Comparison of ENCODE assay signal across 1 cellular context in the genomic region with DNA sequence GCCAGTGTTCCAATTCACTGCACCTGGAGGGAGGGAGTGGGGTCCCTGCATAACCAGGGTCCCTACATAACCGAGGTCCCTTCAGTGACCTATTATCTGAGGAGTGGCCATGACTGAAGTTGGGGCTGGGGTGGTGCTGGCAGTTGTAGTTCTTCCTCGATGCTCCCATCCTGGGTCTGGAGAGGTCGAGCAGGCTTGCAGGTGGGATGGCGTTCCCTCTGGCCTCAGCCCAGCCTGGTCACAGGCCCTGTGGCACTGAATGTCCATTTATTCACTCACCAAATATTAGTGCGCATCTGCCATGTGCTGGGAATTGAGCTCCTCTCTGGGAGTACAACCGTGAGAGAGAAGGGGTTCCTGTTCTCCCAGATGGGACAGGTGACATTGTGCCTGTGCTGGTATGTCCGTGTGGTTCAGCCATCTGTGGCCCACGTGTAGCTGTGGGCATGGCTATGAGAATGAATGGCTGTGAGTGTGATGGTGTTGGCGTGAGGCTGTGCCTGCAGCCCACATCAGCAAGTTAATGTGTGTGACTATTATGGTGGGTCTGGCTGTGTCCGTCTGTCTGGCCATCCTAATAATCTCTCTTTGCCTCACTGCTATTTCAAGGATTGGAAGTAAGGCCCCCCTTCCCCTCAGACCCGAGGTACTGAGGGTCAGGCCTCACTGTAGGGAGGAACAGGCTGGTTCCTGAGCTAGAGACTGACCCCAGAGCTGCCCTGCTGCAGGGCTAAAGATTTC.
TF ChIP-seq lines count a peak whose summit lies in the region.

No MANE protein-coding gene starts in this region.

TF ChIP-seq in HEK293, 187 proteins besides CTCF, POLR2A, EP300 and RAD21:
- no peak for TF ChIP-seq YY2 (tag by site-specific recombination; IDR thresholded peaks at IDR 0.05)
- TF ChIP-seq, protein P1, sequence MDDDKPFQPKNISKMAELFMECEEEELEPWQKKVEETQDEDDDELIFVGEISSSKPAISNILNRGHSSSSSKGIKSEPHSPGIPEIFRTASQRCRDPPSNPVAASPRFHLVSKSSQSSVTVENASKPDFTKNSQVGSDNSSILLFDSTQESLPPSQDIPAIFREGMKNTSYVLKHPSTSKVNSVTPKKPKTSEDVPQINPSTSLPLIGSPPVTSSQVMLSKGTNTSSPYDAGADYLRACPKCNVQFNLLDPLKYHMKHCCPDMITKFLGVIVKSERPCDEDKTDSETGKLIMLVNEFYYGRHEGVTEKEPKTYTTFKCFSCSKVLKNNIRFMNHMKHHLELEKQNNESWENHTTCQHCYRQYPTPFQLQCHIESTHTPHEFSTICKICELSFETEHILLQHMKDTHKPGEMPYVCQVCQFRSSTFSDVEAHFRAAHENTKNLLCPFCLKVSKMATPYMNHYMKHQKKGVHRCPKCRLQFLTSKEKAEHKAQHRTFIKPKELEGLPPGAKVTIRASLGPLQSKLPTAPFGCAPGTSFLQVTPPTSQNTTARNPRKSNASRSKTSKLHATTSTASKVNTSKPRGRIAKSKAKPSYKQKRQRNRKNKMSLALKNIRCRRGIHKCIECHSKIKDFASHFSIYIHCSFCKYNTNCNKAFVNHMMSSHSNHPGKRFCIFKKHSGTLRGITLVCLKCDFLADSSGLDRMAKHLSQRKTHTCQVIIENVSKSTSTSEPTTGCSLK (tag by site-specific recombination; IDR thresholded peaks at IDR 0.05) = no peak
- TF ChIP-seq ZFHX2 (tag by site-specific recombination; conservative IDR thresholded peaks at IDR 0.05) = peak; percentile 25
- no peak for TF ChIP-seq ZNF426 (tag by site-specific recombination; IDR thresholded peaks at IDR 0.05)
- 0 out of 2 replicates have a peak, but pooled peaks have one; percentile 31 for TF ChIP-seq EGR2 (tag by site-specific recombination; IDR thresholded peaks at IDR 0.05; ENCODE audit: low read depth)
- TF ChIP-seq MZF1 (tag by site-specific recombination; IDR thresholded peaks at IDR 0.05; ENCODE audit: borderline replicate concordance) = no peak
